8 cellular contexts compared by ENCODE assay signal in the genomic region with DNA sequence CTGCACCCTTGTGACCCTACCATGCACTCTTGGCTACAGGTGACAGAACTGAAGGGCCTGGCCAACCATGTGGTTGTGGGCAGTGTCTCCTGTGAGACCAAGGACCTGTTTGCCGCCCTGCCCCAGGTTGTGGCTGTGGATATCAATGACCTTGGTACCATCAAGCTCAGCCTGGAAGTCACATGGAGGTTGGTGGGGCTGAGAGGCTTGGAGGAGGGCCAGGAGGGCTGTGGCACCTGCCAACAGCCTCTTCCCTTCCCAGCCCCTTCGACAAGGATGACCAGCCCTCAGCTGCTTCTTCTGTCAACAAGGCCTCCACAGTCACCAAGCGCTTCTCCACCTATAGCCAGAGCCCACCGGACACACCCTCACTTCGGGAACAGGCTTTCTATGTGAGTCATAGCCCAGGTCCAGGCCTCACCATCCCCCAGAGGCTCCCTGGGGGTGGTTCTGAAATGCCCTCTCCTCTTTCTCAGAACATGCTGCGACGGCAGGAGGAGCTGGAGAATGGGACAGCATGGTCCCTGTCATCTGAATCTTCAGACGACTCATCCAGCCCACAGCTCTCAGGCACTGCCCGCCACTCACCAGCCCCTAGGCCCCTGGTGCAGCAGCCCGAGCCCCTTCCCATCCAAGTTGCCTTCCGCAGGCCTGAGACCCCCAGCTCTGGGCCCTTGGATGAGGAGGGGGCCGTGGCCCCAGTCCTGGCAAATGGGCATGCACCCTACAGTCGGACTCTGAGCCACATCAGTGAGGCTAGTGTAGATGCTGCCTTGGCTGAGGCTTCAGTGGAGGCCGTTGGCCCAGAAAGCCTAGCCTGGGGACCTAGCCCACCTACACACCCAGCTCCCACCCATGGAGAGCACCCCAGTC. TPM values are rescaled to one million over a fixed set of nuclear protein-coding genes. Genes with fewer than 3 reads are reported as not detected.
DNase-seq lines count a peak whose midpoint lies in the region; ATAC-seq and TF ChIP-seq lines count a peak whose summit lies in the region.

No MANE protein-coding gene starts in this region.

- peaks cover 23% of the 10 kb centered on the region for H3K4me1 Mint-ChIP-seq in T-helper 2 cell treated with Interferon-gamma antibody and Interleukin-4, amounts not matched to agents 5 μg/mL and 100 μg/mL, for 36 hours (ENCODE audit: low read depth)

- no peaks in the 10 kb centered on the region for H3K36me3 ChIP-seq in ovary
- H3K36me3 ChIP-seq in aorta (ENCODE audit: control insufficient read depth in 1 of 2, insufficient read depth in 2 of 2, low read length in 1 of 2) = peaks cover 0 to 2% of the 10 kb centered on the region in 2 donors

- 71 to 76% (median 74%) methylated on average over 13 to 14 of the region's 14 CpGs for WGBS in ovary, 3 donors
- WGBS in aorta, 2 donors = 75 to 83% methylated on average over 14 of the region's 14 CpGs

- no peak overlapping the region for H3K27ac Mint-ChIP-seq in T-helper 2 cell treated with Interferon-gamma antibody and Interleukin-4, amounts not matched to agents 5 μg/mL and 100 μg/mL, for 36 hours

- H3K4me1 ChIP-seq in ovary (ENCODE audit: insufficient read depth) (peaks cover 5% of the 10 kb centered on the region), aorta (ENCODE audit: control insufficient read depth in 1 of 2, insufficient read depth in 2 of 2, low read length in 2 of 2) (no peaks in the 10 kb centered on the region)

- ATAC-seq in GM18861 (IDR thresholded peaks at IDR 0.05; ENCODE audit: unreplicated experiment) (no peak), aorta (ENCODE audit: low FRiP score) (no peak)

- no peak for TF ChIP-seq EP300 in ovary (IDR thresholded peaks at IDR 0.05)

- intact Hi-C loops in ovary (cut with DNase I) (loop anchor here in 1 of 4 donors (10.0 kb wide), 1 partner anchor 103 kb away; a partner anchor contains a TSS), aorta (cut with DNase I) (no loop called here)

- TF ChIP-seq CTCF in ovary (IDR thresholded peaks at IDR 0.05) = no peak

- H3K4me3 ChIP-seq in ovary (no peak overlapping the region), aorta (ENCODE audit: low read length in 2 of 2) (no peak overlapping the region)

- no peaks in the 10 kb centered on the region for H3K9me3 Mint-ChIP-seq in T-helper 2 cell treated with Interferon-gamma antibody and Interleukin-4, amounts not matched to agents 5 μg/mL and 100 μg/mL, for 36 hours

- H3K4me3 Mint-ChIP-seq in T-helper 2 cell treated with Interferon-gamma antibody and Interleukin-4, amounts not matched to agents 5 μg/mL and 100 μg/mL, for 36 hours = no peak overlapping the region

- H3K27me3 Mint-ChIP-seq in T-helper 2 cell treated with Interferon-gamma antibody and Interleukin-4, amounts not matched to agents 5 μg/mL and 100 μg/mL, for 36 hours (ENCODE audit: low read depth) = peaks cover 6% of the 10 kb centered on the region

- H3K27ac ChIP-seq in ovary (no peak overlapping the region), aorta (ENCODE audit: low read depth in 1 of 2, low read length in 2 of 2) (no peak overlapping the region)

- peaks cover 10% of the 10 kb centered on the region for H3K36me3 Mint-ChIP-seq in T-helper 2 cell treated with Interferon-gamma antibody and Interleukin-4, amounts not matched to agents 5 μg/mL and 100 μg/mL, for 36 hours (ENCODE audit: low read depth)

- H3K27me3 ChIP-seq in ovary (no peaks in the 10 kb centered on the region), aorta (ENCODE audit: control insufficient read depth in 1 of 2, insufficient read depth in 2 of 2, low read length in 1 of 2) (no peaks in the 10 kb centered on the region)

- TF ChIP-seq POLR2A in ovary (IDR thresholded peaks at IDR 0.05) = no peak

- DNase-seq in ELF-1 (ENCODE audit: low read depth, low spot score) (peak; percentile 45), NCI-H2196 treated with DMSO at 0.1 percent for 48 hours (lab: John Stamatoyannopoulos, UW; ENCODE audit: unreplicated experiment) (peak; percentile 83), dermis blood vessel endothelial cell (peak; percentile 34), ovary (peak in 3 of 5 donors; percentile 20 to 34 (median 26)), NCI-H2081 (lab: John Stamatoyannopoulos, UW) (no peak), aorta (no peak)
- no peak for DNase-seq in T-helper 2 cell treated with Interferon-gamma antibody and Interleukin-4, amounts not matched to agents 5 μg/mL and 100 μg/mL, for 36 hours (ENCODE audit: low spot score)

- no peaks in the 10 kb centered on the region for H3K9me3 ChIP-seq in ovary
- no peaks in the 10 kb centered on the region for H3K9me3 ChIP-seq in aorta (ENCODE audit: control insufficient read depth, low read length)

RNA-seq across cellular contexts. Expression of a gene that starts 13.0 kb away (rescaled TPM):
- total RNA-seq in dermis blood vessel endothelial cell (74.9 and 149 TPM in 2 replicates), ovary (10 to 100 TPM; 22.3 to 96.3 (median 85.6) TPM), aorta (100 to 1,000 TPM; 105 to 120 TPM)
- polyA plus RNA-seq in ovary (10 to 100 TPM; 31.9 to 38.7 TPM), aorta (10 to 100 TPM; 22.7 to 65.5 TPM)

RNA-seq across cellular contexts. Expression of a gene that starts 20.7 kb away (rescaled TPM):
- total RNA-seq in dermis blood vessel endothelial cell = 30.3 and 36.3 TPM in 2 replicates
- 10 to 100 TPM; 21.0 to 47.6 (median 42.2) TPM for total RNA-seq in ovary
- polyA plus RNA-seq in ovary = 10 to 100 TPM; 26.8 to 48.4 TPM
- total RNA-seq in aorta = 10 to 100 TPM; 28.5 to 35.8 TPM
- 10 to 100 TPM; 16.5 to 25.8 TPM for polyA plus RNA-seq in aorta

RNA-seq across cellular contexts. Expression of a gene that starts 58.3 kb away (rescaled TPM):
- total RNA-seq in dermis blood vessel endothelial cell (not detected in 2 replicates), ovary (under 1 TPM in 2 of 7 donors, not detected in 5; 0.48 to 0.55 TPM), aorta (not detected)
- polyA plus RNA-seq in ovary (under 1 TPM in 1 of 2 donors, not detected in 1; 0.11 TPM), aorta (1 to 10 TPM in 1 of 2 donors, not detected in 1; 1.5 TPM)

Comparison
In these comparisons a context has a peak if more than half of its experiments do, and no peak if none do; other contexts are left out.
1. DNase-seq: peak in ELF-1 (single experiment), NCI-H2196 treated with DMSO at 0.1 percent for 48 hours (single experiment), dermis blood vessel endothelial cell (single experiment) and ovary (3 of 5); none in NCI-H2081 (0 of 2), aorta (0 of 2) and T-helper 2 cell treated with Interferon-gamma antibody and Interleukin-4, amounts not matched to agents 5 μg/mL and 100 μg/mL, for 36 hours (single experiment).